Comparison of ENCODE assay signal across 6 cellular contexts in the genomic region with DNA sequence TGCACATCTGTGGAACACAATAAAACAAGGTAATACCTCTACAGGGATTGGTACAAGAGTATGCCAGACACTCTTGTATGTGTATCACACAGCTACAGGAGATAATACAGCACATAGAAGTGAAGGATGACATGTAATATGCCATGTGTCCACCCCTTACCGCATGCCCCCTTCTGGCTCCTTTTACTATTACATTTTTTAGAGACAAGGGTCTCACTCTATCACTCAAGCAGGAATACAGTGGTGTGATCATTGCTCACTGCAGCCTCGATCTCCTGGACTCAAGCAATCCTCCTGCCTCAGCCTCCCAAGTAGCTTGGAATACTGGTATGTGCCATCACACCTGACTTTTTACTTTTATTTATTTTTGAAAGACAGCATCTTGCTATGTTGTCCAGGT. TPM values are rescaled to one million over a fixed set of nuclear protein-coding genes. Genes with fewer than 3 reads are reported as not detected.
DNase-seq lines count a peak whose midpoint lies in the region; ATAC-seq and TF ChIP-seq lines count a peak whose summit lies in the region.

No MANE protein-coding gene starts in this region.

- H3K4me3 ChIP-seq in hepatocyte: no peak overlapping the region

- no peak for DNase-seq in Right ventricle myocardium inferior (ENCODE audit: missing footprints)
- DNase-seq in cardiac septum (ENCODE audit: low spot score): no peak
- peak; percentile 50 for DNase-seq in SW480 (ENCODE audit: low spot score)
- DNase-seq in hepatocyte (ENCODE audit: low spot score): no peak
- DNase-seq in activated gamma-delta T cell treated with Interleukin-2 at 50 U/mL for 16 hours: no peak

- H3K4me1 ChIP-seq in hepatocyte (ENCODE audit: insufficient read depth): no peaks in the 10 kb centered on the region

- intact Hi-C loops in Right ventricle myocardium inferior (cut with DNase I) (loop anchor here (5.0 kb wide), 1 partner anchor 100 kb away; a partner anchor contains a TSS), cardiac septum (cut with DNase I) (loop anchor here (5.0 kb wide), 1 partner anchor 100 kb away; a partner anchor contains a TSS)

- no peak overlapping the region for H3K27ac ChIP-seq in hepatocyte

- no peak overlapping the region for H2AFZ ChIP-seq in hepatocyte

- H4K20me1 ChIP-seq in hepatocyte (ENCODE audit: insufficient read depth, poor library complexity, severe bottlenecking): no peaks in the 10 kb centered on the region

- peak; percentile 47 for ATAC-seq in Right ventricle myocardium inferior
- no peak for ATAC-seq in GM18868 (IDR thresholded peaks at IDR 0.05; ENCODE audit: unreplicated experiment)

- H3K9me2 ChIP-seq in hepatocyte (replicated peaks; ENCODE audit: insufficient read depth): no peaks in the 10 kb centered on the region

- no peaks in the 10 kb centered on the region for H3K9me3 ChIP-seq in hepatocyte (ENCODE audit: low read depth)

- H3K36me3 ChIP-seq in hepatocyte (replicated peaks; ENCODE audit: insufficient read depth, low read depth): no peaks in the 10 kb centered on the region

- no peaks in the 10 kb centered on the region for H3K79me2 ChIP-seq in hepatocyte

- WGBS in hepatocyte (ENCODE audit: low lambda C conversion rate, missing lambda C conversion rate): 39% methylated on average over 2 of the region's 2 CpGs

- TF ChIP-seq CTCF in hepatocyte (IDR thresholded peaks at IDR 0.05; ENCODE audit: poor library complexity): peak; percentile 21

- H3K4me2 ChIP-seq in hepatocyte: no peak overlapping the region

- no peaks in the 10 kb centered on the region for H3K27me3 ChIP-seq in hepatocyte

RNA-seq across cellular contexts. Expression of a gene that starts 4.2 kb away (rescaled TPM):
- total RNA-seq in Right ventricle myocardium inferior (0.49 TPM), cardiac septum (not detected), hepatocyte (not detected in 2 replicates)
- polyA plus RNA-seq in hepatocyte: not detected in 2 replicates

RNA-seq across cellular contexts. Expression of a gene that starts 10.9 kb away (rescaled TPM):
- total RNA-seq in Right ventricle myocardium inferior (9.0 TPM), cardiac septum (5.4 TPM), hepatocyte (not detected in 2 replicates)
- 1.5 and 2.4 TPM in 2 replicates for polyA plus RNA-seq in hepatocyte

RNA-seq across cellular contexts. Expression of a gene that starts 14.8 kb away (rescaled TPM):
- total RNA-seq in Right ventricle myocardium inferior: 1.6 TPM
- total RNA-seq in cardiac septum: 0.86 TPM
- total RNA-seq in hepatocyte: 2.4 and 4.0 TPM in 2 replicates
- 6.0 and 10.6 TPM in 2 replicates for polyA plus RNA-seq in hepatocyte

RNA-seq across cellular contexts. Expression of a gene that starts 18.0 kb away (rescaled TPM):
- total RNA-seq in Right ventricle myocardium inferior (22.1 TPM), cardiac septum (10.3 TPM), hepatocyte (4.1 and 4.6 TPM in 2 replicates)
- 7.2 and 12.8 TPM in 2 replicates for polyA plus RNA-seq in hepatocyte

RNA-seq across cellular contexts. Expression of a gene that starts 21.6 kb away (rescaled TPM):
- 0.51 TPM for total RNA-seq in Right ventricle myocardium inferior
- 0.38 TPM for total RNA-seq in cardiac septum
- 0.63 TPM in 1 of 2 replicates, not detected in the other for total RNA-seq in hepatocyte
- 0.91 and 1.3 TPM in 2 replicates for polyA plus RNA-seq in hepatocyte
